8 cellular contexts compared by ENCODE assay signal in genomic region chr15:49421991-49422390, GRCh38. TPM values are rescaled to one million over a fixed set of nuclear protein-coding genes. Genes with fewer than 3 reads are reported as not detected.
DNase-seq lines count a peak whose midpoint lies in the region; TF ChIP-seq lines count a peak whose summit lies in the region.

No MANE protein-coding gene starts in this region.

- DNase-seq in Calu3, result peak; percentile 55
- peak; percentile 5 for DNase-seq in H7
- peak; percentile 77 for DNase-seq in NCI-H82 (lab: John Stamatoyannopoulos, UW)
- peak; percentile 37 for DNase-seq in activated naive CD4-positive, alpha-beta T cell treated with anti-CD3 and anti-CD28 coated beads, Interleukin-2, amount 10 ng/mL, durations not matched to agents 7 days and 5 days
- DNase-seq in cardiac muscle cell (ENCODE audit: low read depth in 1 of 2, low spot score in 1 of 2), result peak; percentile 49 to 80
- peak; percentile 3 for DNase-seq in pulmonary artery endothelial cell (ENCODE audit: low read depth, low spot score)
- no peak for DNase-seq in hepatic stellate cell (ENCODE audit: low spot score)
- DNase-seq in middle frontal gyrus (ENCODE audit: extremely low spot score, low spot score), result no peak

- peak overlapping the region; percentile 7 for H3K27ac Mint-ChIP-seq in Calu3 (ENCODE audit: unreplicated experiment)
- H3K27ac Mint-ChIP-seq in activated naive CD4-positive, alpha-beta T cell treated with anti-CD3 and anti-CD28 coated beads, Interleukin-2, amount 10 ng/mL, durations not matched to agents 7 days and 5 days, result peak overlapping the region; percentile 19

- H3K27me3 ChIP-seq in H7 (ENCODE audit: control insufficient read depth, insufficient read depth, low read length) (no peaks in the 10 kb centered on the region), cardiac muscle cell (no peaks in the 10 kb centered on the region)

- intact Hi-C loops in Calu3 (cut with micrococcal nuclease; ENCODE audit: unreplicated experiment), result loop anchor here (1.0 to 10.0 kb wide), 4 partner anchors 187 to 1067 kb away; partner anchors contain the start of gene SECISBP2L

- no peaks in the 10 kb centered on the region for H3K9me3 Mint-ChIP-seq in Calu3 (ENCODE audit: low read depth, unreplicated experiment)
- H3K9me3 Mint-ChIP-seq in activated naive CD4-positive, alpha-beta T cell treated with anti-CD3 and anti-CD28 coated beads, Interleukin-2, amount 10 ng/mL, durations not matched to agents 7 days and 5 days, result no peaks in the 10 kb centered on the region

- peaks cover 22% of the 10 kb centered on the region for H3K4me1 ChIP-seq in cardiac muscle cell (ENCODE audit: low read depth)

- no peaks in the 10 kb centered on the region for H3K27me3 Mint-ChIP-seq in Calu3 (ENCODE audit: unreplicated experiment)
- peaks cover 4% of the 10 kb centered on the region for H3K27me3 Mint-ChIP-seq in activated naive CD4-positive, alpha-beta T cell treated with anti-CD3 and anti-CD28 coated beads, Interleukin-2, amount 10 ng/mL, durations not matched to agents 7 days and 5 days

- BruUV-seq in Calu3 (replicated peaks; lab: Mats Ljungman, UMichigan), result no TSS peak

- no peak overlapping the region for H3K27ac ChIP-seq in cardiac muscle cell

- H3K4me3 Mint-ChIP-seq in Calu3 (ENCODE audit: low read depth, unreplicated experiment), result peak overlapping the region; percentile 22
- peak overlapping the region; percentile 3 for H3K4me3 Mint-ChIP-seq in activated naive CD4-positive, alpha-beta T cell treated with anti-CD3 and anti-CD28 coated beads, Interleukin-2, amount 10 ng/mL, durations not matched to agents 7 days and 5 days

- no peaks in the 10 kb centered on the region for H3K9me3 ChIP-seq in cardiac muscle cell (ENCODE audit: low read depth)

- no peaks in the 10 kb centered on the region for H3K4me1 Mint-ChIP-seq in Calu3 (ENCODE audit: low read depth, unreplicated experiment)
- no peaks in the 10 kb centered on the region for H3K4me1 Mint-ChIP-seq in activated naive CD4-positive, alpha-beta T cell treated with anti-CD3 and anti-CD28 coated beads, Interleukin-2, amount 10 ng/mL, durations not matched to agents 7 days and 5 days

- H3K4me3 ChIP-seq in H7 (ENCODE audit: insufficient read depth, low read depth, low read length) (no peak overlapping the region), cardiac muscle cell (no peak overlapping the region)

- TF ChIP-seq CTCF in Calu3 (IDR thresholded peaks at IDR 0.05; ENCODE audit: unreplicated experiment) (peak; percentile 67), cardiac muscle cell (IDR thresholded peaks at IDR 0.05; ENCODE audit: low read depth, low read length) (peak; percentile 71)

- H3K36me3 Mint-ChIP-seq in Calu3 (ENCODE audit: insufficient read depth, unreplicated experiment), result peaks cover 6% of the 10 kb centered on the region
- no peaks in the 10 kb centered on the region for H3K36me3 Mint-ChIP-seq in activated naive CD4-positive, alpha-beta T cell treated with anti-CD3 and anti-CD28 coated beads, Interleukin-2, amount 10 ng/mL, durations not matched to agents 7 days and 5 days

- CTCF ChIA-PET in Calu3 (lab: Charles Lee), result interaction anchor here (0.6 to 1.8 kb wide), 5 partner anchors 74 to 834 kb away, joined by 3 to 14 read pairs (median 5); no protein-coding TSS in a partner anchor
- CTCF ChIA-PET in activated naive CD4-positive, alpha-beta T cell treated with anti-CD3 and anti-CD28 coated beads, Interleukin-2, amount 10 ng/mL, durations not matched to agents 7 days and 5 days (lab: Charles Lee), result interaction anchor here (0.7 to 5.5 kb wide), 18 partner anchors 8 to 1627 kb away, joined by 3 to 84 read pairs (median 4); no protein-coding TSS in a partner anchor

- H3K36me3 ChIP-seq in H7 (replicated peaks; ENCODE audit: control insufficient read depth, insufficient read depth, low read length), result no peaks in the 10 kb centered on the region
- no peaks in the 10 kb centered on the region for H3K36me3 ChIP-seq in cardiac muscle cell

RNA-seq across cellular contexts. Expression of gene FGF7, which starts 1.1 kb away (rescaled TPM):
- 0.24 TPM in 1 of 2 replicates, not detected in the other for total RNA-seq in Calu3 (2022)
- total RNA-seq in H7 (2014; rRNA removed; shearing (Covaris generic)), result not detected in 2 replicates
- 3.8 and 5.1 TPM in 2 replicates for total RNA-seq in cardiac muscle cell
- polyA plus RNA-seq in cardiac muscle cell, result 6.2 and 7.8 TPM in 2 replicates
- total RNA-seq in pulmonary artery endothelial cell, result 0.14 TPM in 1 of 2 replicates, not detected in the other

Comparison
In these comparisons a context has a peak if more than half of its experiments do, and no peak if none do; other contexts are left out.
1. DNase-seq: peak in Calu3 (single experiment), H7 (single experiment), NCI-H82 (single experiment), activated naive CD4-positive, alpha-beta T cell treated with anti-CD3 and anti-CD28 coated beads, Interleukin-2, amount 10 ng/mL, durations not matched to agents 7 days and 5 days (single experiment), cardiac muscle cell (2 of 2) and pulmonary artery endothelial cell (single experiment); none in hepatic stellate cell (single experiment) and middle frontal gyrus (single experiment).